1 cellular context compared by ENCODE assay signal in genomic region chr9:123343428-123344272, GRCh38.
TF ChIP-seq lines count a peak whose summit lies in the region.

No MANE protein-coding gene starts in this region.

TF ChIP-seq in K562, 482 proteins besides CTCF, POLR2A, EP300 and RAD21 (continued from another document):
- no peak for TF ChIP-seq ELK1 (CRISPR knock-in tag; IDR thresholded peaks at IDR 0.05)
- TF ChIP-seq ZNF3 (CRISPR knock-in tag; IDR thresholded peaks at IDR 0.05): no peak
- no peak for TF ChIP-seq NFE2 (IDR thresholded peaks at IDR 0.05; ENCODE audit: low read depth)
- no peak for TF ChIP-seq ZNF121 (CRISPR knock-in tag; conservative IDR thresholded peaks at IDR 0.05)
- TF ChIP-seq ZBTB49 (CRISPR knock-in tag; IDR thresholded peaks at IDR 0.05; ENCODE audit: borderline replicate concordance): no peak
- no peak for TF ChIP-seq TAF9B (IDR thresholded peaks at IDR 0.05; ENCODE audit: partially characterized antibody)
